In genomic region chr1:37501661-37502060, GRCh38 we compare ENCODE assay signal across 17 cellular contexts. TPM values are rescaled to one million over a fixed set of nuclear protein-coding genes. Genes with fewer than 3 reads are reported as not detected.
"Had no signal": no experiment of that assay in that cellular context is flagged by ENCODE, and none has a peak within 500 bp of the region (broad histone marks: within the 10 kb centered on the region; RNA-seq: fewer than 3 reads in every experiment).

No MANE protein-coding gene starts in this region.

- DNase-seq: cerebellar nuclear complex; dermis blood vessel endothelial cell; endodermal cell; foreskin melanocyte; head of caudate nucleus; kidney glomerular epithelial cell; mammary epithelial cell; sigmoid colon; stimulated activated CD4-positive, alpha-beta T cell treated with anti-CD3 and anti-CD28 coated beads, Interleukin-2, amount 100 ng/mL, for 24 hours; stimulated activated CD4-positive, alpha-beta T cell treated with anti-CD3 and anti-CD28 coated beads, Interleukin-4, amount 100 ng/mL, for 4 hours; stimulated activated naive CD4-positive, alpha-beta T cell; stomach; substantia nigra; trophoblast cell had no signal

- H3K4me3 Mint-ChIP-seq: endodermal cell; mesothelial cell of epicardium; natural killer cell treated with Interleukin-12 subunit alpha and Interleukin-12 subunit beta and Interleukin-15 and Interleukin-18, amount 100 ng/mL, for 72 hours had no signal

- H3K9me3 Mint-ChIP-seq: endodermal cell; mesothelial cell of epicardium; natural killer cell treated with Interleukin-12 subunit alpha and Interleukin-12 subunit beta and Interleukin-15 and Interleukin-18, amount 100 ng/mL, for 72 hours had no signal

- H3K27ac Mint-ChIP-seq: endodermal cell, mesothelial cell of epicardium had no signal

- H3K4me1 Mint-ChIP-seq: endodermal cell, mesothelial cell of epicardium had no signal

- ATAC-seq: left lobe of liver; natural killer cell treated with Interleukin-12 subunit alpha and Interleukin-12 subunit beta and Interleukin-15 and Interleukin-18, amount 100 ng/mL, for 72 hours had no signal

- H3K27me3 Mint-ChIP-seq: natural killer cell treated with Interleukin-12 subunit alpha and Interleukin-12 subunit beta and Interleukin-15 and Interleukin-18, amount 100 ng/mL, for 72 hours had no signal

RNA-seq across cellular contexts. Expression of gene DNALI1, which starts 55.1 kb away (rescaled TPM):
- total RNA-seq: natural killer cell treated with Interleukin-12 subunit alpha and Interleukin-12 subunit beta and Interleukin-15 and Interleukin-18, amount 100 ng/mL, for 72 hours had no signal
